Comparison of ENCODE assay signal across 18 cellular contexts in genomic region chr17:5557990-5558389, GRCh38. TPM values are rescaled to one million over a fixed set of nuclear protein-coding genes. Genes with fewer than 3 reads are reported as not detected.
A peak's percentile ranks its signal among the peaks of the same experiment; 100 is the strongest.
DNase-seq lines count a peak whose midpoint lies in the region; ATAC-seq and TF ChIP-seq lines count a peak whose summit lies in the region.
"Had no signal": no experiment of that assay in that cellular context is flagged by ENCODE, and none has a peak within 500 bp of the region (broad histone marks: within the 10 kb centered on the region; RNA-seq: fewer than 3 reads in every experiment).

No MANE protein-coding gene starts in this region.

- no peaks in the 10 kb centered on the region; the same call in 1 of the 2 replicates for H4K20me1 ChIP-seq in GM23248 (ENCODE audit: insufficient read depth)
- H4K20me1 ChIP-seq in osteoblast (ENCODE audit: insufficient read depth, low read length), result peaks cover 19% of the 10 kb centered on the region

- H3F3A ChIP-seq in GM23248 (ENCODE audit: insufficient read depth), result peaks cover 5% of the 10 kb centered on the region; the same call in 1 of the 2 replicates

- H2AFZ ChIP-seq in ACC112 (ENCODE audit: low read length, unreplicated experiment), result no peak overlapping the region
- H2AFZ ChIP-seq in GM23248, result no peak overlapping the region
- H2AFZ ChIP-seq in osteoblast (ENCODE audit: low read length), result no peak overlapping the region
- H2AFZ ChIP-seq: GM23338 had no signal

- in situ Hi-C loops in GM23248 (cut with MboI), result loop anchor here (25.0 kb wide), 1 partner anchor 96 kb away; the partner anchor contains the start of gene DHX33

- no peak for ATAC-seq in GM21717 (IDR thresholded peaks at IDR 0.05; ENCODE audit: unreplicated experiment)
- ATAC-seq: CD8-positive, alpha-beta T cell; GM23338; Panc1 had no signal

- H3K27me3 ChIP-seq in ACC112 (ENCODE audit: insufficient read depth, low read length) (no peaks in the 10 kb centered on the region), GM23248 (replicated peaks; ENCODE audit: insufficient read depth) (no peaks in the 10 kb centered on the region), osteoblast (ENCODE audit: insufficient read depth, low read length) (no peaks in the 10 kb centered on the region), WERI-Rb-1 (ENCODE audit: insufficient read depth, low read depth, severe bottlenecking) (no peaks in the 10 kb centered on the region)
- H3K27me3 ChIP-seq: BE2C had no signal

- H3K4me1 ChIP-seq in ACC112 (ENCODE audit: control insufficient read depth, insufficient read depth, low read length, unreplicated experiment) (peaks cover 24% of the 10 kb centered on the region), GM23248 (ENCODE audit: insufficient read depth) (peaks cover 24% of the 10 kb centered on the region), osteoblast (ENCODE audit: insufficient read depth, low read length) (peaks cover 15% of the 10 kb centered on the region)
- H3K4me1 ChIP-seq: BE2C had no signal

- TF ChIP-seq CTCF in osteoblast (IDR thresholded peaks at IDR 0.05; ENCODE audit: extremely low read depth, low read depth, low read length), result no peak
- no peak for TF ChIP-seq CTCF in WERI-Rb-1 (IDR thresholded peaks at IDR 0.05; ENCODE audit: low read depth, low read length)

- 95 to 98% methylated on average over 6 of the region's 6 CpGs for WGBS in GM23248 (ENCODE audit: low coverage in 1 of 2, low lambda C conversion rate in 2 of 2, missing lambda C conversion rate in 2 of 2), 2 experiments

- no peaks in the 10 kb centered on the region for H3K9me2 ChIP-seq in GM23248 (ENCODE audit: insufficient read depth)

- H3K9me3 ChIP-seq in GM23248 (ENCODE audit: low read depth), result no peaks in the 10 kb centered on the region
- H3K9me3 ChIP-seq in osteoblast (ENCODE audit: low read depth, low read length), result no peaks in the 10 kb centered on the region
- no peaks in the 10 kb centered on the region for H3K9me3 ChIP-seq in WERI-Rb-1 (ENCODE audit: severe bottlenecking)
- H3K9me3 ChIP-seq: BE2C had no signal

- DNase-seq in GM23248, result no peak
- DNase-seq in epithelial cell of prostate (ENCODE audit: low read depth, low spot score), result no peak
- no peak for DNase-seq in osteoblast (ENCODE audit: insufficient read length, low spot score, missing footprints)
- no peak for DNase-seq in WERI-Rb-1
- DNase-seq in stimulated activated CD4-positive, alpha-beta T cell treated with anti-CD3 and anti-CD28 coated beads, Interleukin-4, amount 100 ng/mL, for 24 hours, result no peak
- DNase-seq: BE2C; CD8-positive, alpha-beta T cell; DND-41; GDM1; NCI-H1417; NCI-H1930; NCI-H510A; NCI-H82; SHP77 had no signal

- peak overlapping the region; percentile 44 for H3K4me2 ChIP-seq in GM23248 (ENCODE audit: unreplicated experiment)
- H3K4me2 ChIP-seq in osteoblast (ENCODE audit: insufficient read depth, low read length), result no peak overlapping the region
- H3K4me2 ChIP-seq: GM23338 had no signal

- peaks cover 29% of the 10 kb centered on the region; the same call in 1 of the 2 replicates for H3K36me3 ChIP-seq in ACC112 (ENCODE audit: insufficient read depth, low read length)
- peaks cover 8% of the 10 kb centered on the region; the same call in 1 of the 2 replicates for H3K36me3 ChIP-seq in GM23248 (ENCODE audit: low read depth)
- H3K36me3 ChIP-seq in osteoblast (ENCODE audit: insufficient read depth, low read length), result peaks cover 41% of the 10 kb centered on the region
- H3K36me3 ChIP-seq in WERI-Rb-1, result no peaks in the 10 kb centered on the region
- H3K36me3 ChIP-seq: BE2C had no signal

- H3K4me3 ChIP-seq in ACC112 (ENCODE audit: low read depth, low read length) (no peak overlapping the region), GM23248 (no peak overlapping the region), osteoblast (ENCODE audit: insufficient read depth, low read length) (no peak overlapping the region), WERI-Rb-1 (ENCODE audit: low read depth, low read length) (no peak overlapping the region)
- H3K4me3 ChIP-seq: GM23338 had no signal

- H3K27ac ChIP-seq in ACC112 (ENCODE audit: low read depth, low read length) (peak overlapping the region; percentile 78), GM23248 (peak overlapping the region; percentile 43; the same call in 1 of the 2 replicates), epithelial cell of prostate (peak overlapping the region; percentile 48), osteoblast (ENCODE audit: low read depth, low read length) (peak overlapping the region; percentile 62), WERI-Rb-1 (no peak overlapping the region)

- no peak overlapping the region for H3K9ac ChIP-seq in GM23248

- H3K79me2 ChIP-seq in ACC112 (ENCODE audit: control insufficient read depth, insufficient read depth, low read length, unreplicated experiment), result peaks cover 15% of the 10 kb centered on the region
- H3K79me2 ChIP-seq in GM23248 (ENCODE audit: insufficient read depth), result peaks cover 93% of the 10 kb centered on the region
- peaks cover 61% of the 10 kb centered on the region for H3K79me2 ChIP-seq in osteoblast (ENCODE audit: insufficient read depth, low read length)

RNA-seq across cellular contexts. Expression of gene NLRP1, which starts 26.3 kb away (rescaled TPM):
- total RNA-seq in GM23248 (2014; rRNA removed; shearing (Covaris generic)), result 33.4 and 36.0 TPM in 2 replicates
- polyA plus RNA-seq in GM23248 (2016; fragmentation: Nextera tagmentation; extraction: Ambion mirVana), result 16.8 and 17.5 TPM in 2 replicates
- 33.0 and 41.3 TPM in 2 replicates for total RNA-seq in osteoblast
